Comparison of ENCODE assay signal across 10 cellular contexts in the genomic region with DNA sequence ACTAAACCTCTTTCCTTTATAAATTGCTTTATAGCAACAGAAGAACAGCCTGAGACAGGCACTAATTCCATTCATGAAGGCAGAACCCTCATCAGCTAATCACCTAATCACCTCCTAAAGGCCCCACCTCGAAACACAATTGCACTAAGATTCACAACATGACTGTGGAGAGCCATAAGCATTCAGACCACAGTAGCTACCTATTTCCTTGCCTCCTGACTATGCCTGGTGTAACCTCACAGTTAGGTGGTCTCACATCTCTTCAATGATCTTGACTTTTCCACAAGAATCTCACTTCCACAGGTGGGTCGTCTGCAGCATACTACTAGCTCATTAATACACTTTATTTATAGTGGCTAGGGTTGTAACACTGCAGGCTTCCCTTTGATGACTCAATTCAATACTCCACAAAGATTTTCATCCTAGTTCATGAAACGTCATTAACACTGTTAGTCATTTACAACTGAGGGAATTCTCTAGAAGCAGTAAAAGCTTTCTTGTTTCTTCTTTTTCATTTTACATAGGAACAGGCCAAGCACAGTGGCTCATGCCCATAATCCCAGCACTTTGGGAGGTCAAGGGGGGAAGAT. TPM values are rescaled to one million over a fixed set of nuclear protein-coding genes. Genes with fewer than 3 reads are reported as not detected.
DNase-seq lines count a peak whose midpoint lies in the region; ATAC-seq and TF ChIP-seq lines count a peak whose summit lies in the region.
"Had no signal": no experiment of that assay in that cellular context is flagged by ENCODE, and none has a peak within 500 bp of the region (broad histone marks: within the 10 kb centered on the region; RNA-seq: fewer than 3 reads in every experiment).

No MANE protein-coding gene starts in this region.

- H3K4me3 ChIP-seq in IMR-90 (ENCODE audit: insufficient read depth, low read depth, low read length) (no peak overlapping the region), fibroblast of villous mesenchyme (ENCODE audit: low read depth, low read length) (no peak overlapping the region), left lung (no peak overlapping the region), gastroesophageal sphincter (no peak overlapping the region), transverse colon (no peak overlapping the region)

- peak overlapping the region; percentile 10; the same call in 1 of the 2 replicates for H4K5ac ChIP-seq in IMR-90 (ENCODE audit: low read depth, low read length)

- peak overlapping the region; percentile 33 for H2AK9ac ChIP-seq in IMR-90 (replicated peaks; ENCODE audit: low read depth, low read length, poor library complexity)

- no TSS peak for BruUV-seq in IMR-90 (replicated peaks; lab: Mats Ljungman, UMichigan)

- H2BK20ac ChIP-seq in IMR-90 (ENCODE audit: low read depth, low read length): peak overlapping the region; percentile 79

- TF ChIP-seq POLR2A in IMR-90 (IDR thresholded peaks at IDR 0.05; ENCODE audit: low read depth, low read length) (no peak), gastroesophageal sphincter (IDR thresholded peaks at IDR 0.05) (no peak), transverse colon (IDR thresholded peaks at IDR 0.05) (no peak)

- H3K36me3 ChIP-seq in IMR-90 (ENCODE audit: control insufficient read depth, insufficient read depth, low read length): peaks cover 8% of the 10 kb centered on the region
- peaks cover 0 to 5% of the 10 kb centered on the region in 2 donors for H3K36me3 ChIP-seq in left lung
- peaks cover 0 to 14% of the 10 kb centered on the region in 2 donors for H3K36me3 ChIP-seq in gastroesophageal sphincter
- H3K36me3 ChIP-seq in transverse colon: no peaks in the 10 kb centered on the region

- H3K79me1 ChIP-seq in IMR-90 (ENCODE audit: low read depth in 1 of 2, low read length in 2 of 2): peaks cover 30 to 77% of the 10 kb centered on the region in 2 experiments

- no peak overlapping the region for H2AFZ ChIP-seq in IMR-90 (replicated peaks; ENCODE audit: low read length, poor library complexity)
- H2AFZ ChIP-seq: parathyroid adenoma had no signal

- dilution Hi-C loops in IMR-90 (cut with HindIII; ENCODE audit: low sequenced_read_pairs, unreplicated experiment): no loop called here

- peak overlapping the region; percentile 68 for H4K91ac ChIP-seq in IMR-90 (ENCODE audit: insufficient read depth, low read depth, low read length)

- 100% methylated on average over 1 of the region's 3 CpGs; no CpG with 5 or more reads in 1 of the 2 experiments for WGBS in IMR-90 (ENCODE audit: extremely low coverage in 2 of 2, insufficient read length in 1 of 2), 2 experiments
- 69 to 70% methylated on average over 2 of the region's 3 CpGs for WGBS in gastroesophageal sphincter (ENCODE audit: low coverage in 1 of 2), 2 donors
- 74 to 81% methylated on average over 3 of the region's 3 CpGs for WGBS in transverse colon (ENCODE audit: low coverage in 1 of 2), 2 donors

- H3K27me3 ChIP-seq in IMR-90 (ENCODE audit: control insufficient read depth, insufficient read depth, low read length) (no peaks in the 10 kb centered on the region), left lung (no peaks in the 10 kb centered on the region), gastroesophageal sphincter (no peaks in the 10 kb centered on the region), transverse colon (no peaks in the 10 kb centered on the region)

- intact Hi-C loops in IMR-90 (cut with micrococcal nuclease) (loop anchor here (2.0 kb wide), 1 partner anchor 41 kb away; no protein-coding TSS in a partner anchor), left lung (cut with DNase I) (no loop called here), transverse colon (cut with DNase I; ENCODE audit: low total_unique reads) (no loop called here)

- H3K14ac ChIP-seq in IMR-90 (replicated peaks; ENCODE audit: low read depth, low read length): peak overlapping the region; percentile 67

- ATAC-seq in GM18502 (IDR thresholded peaks at IDR 0.05; ENCODE audit: poor library complexity, unreplicated experiment) (peak; percentile 73), GM21619 (IDR thresholded peaks at IDR 0.05; ENCODE audit: unreplicated experiment) (peak; percentile 59), IMR-90 (ENCODE audit: low read depth) (no peak), left lung (no peak), gastroesophageal sphincter (no peak)

- H2AK5ac ChIP-seq in IMR-90 (ENCODE audit: low read depth, low read length): peak overlapping the region; percentile 97

- peak overlapping the region; percentile 85 for H2BK5ac ChIP-seq in IMR-90 (ENCODE audit: low read depth, low read length, poor library complexity, severe bottlenecking)

- TF ChIP-seq CTCF in IMR-90 (conservative IDR thresholded peaks at IDR 0.05; ENCODE audit: low read depth, low read length): no peak
- no peak for TF ChIP-seq CTCF in fibroblast of villous mesenchyme (IDR thresholded peaks at IDR 0.05; ENCODE audit: insufficient read depth, low read depth, low read length)
- no peak for TF ChIP-seq CTCF in left lung (IDR thresholded peaks at IDR 0.05)
- TF ChIP-seq CTCF in gastroesophageal sphincter (IDR thresholded peaks at IDR 0.05): no peak
- TF ChIP-seq CTCF in transverse colon (IDR thresholded peaks at IDR 0.05): no peak

- peak overlapping the region; percentile 78 for H3K18ac ChIP-seq in IMR-90 (ENCODE audit: low read depth, low read length)

- H3K27ac ChIP-seq in IMR-90 (ENCODE audit: insufficient read depth, low read length) (peak overlapping the region; percentile 75), left lung (peak overlapping the region in 1 of 2 donors; percentile 52), gastroesophageal sphincter (no peak overlapping the region), transverse colon (peak overlapping the region in 1 of 4 donors; percentile 27)
- H3K27ac ChIP-seq: KMS-11, parathyroid adenoma had no signal

- peaks cover 48% of the 10 kb centered on the region for H4K20me1 ChIP-seq in IMR-90 (ENCODE audit: insufficient read depth, low read length)

- no peak overlapping the region for H3K4me2 ChIP-seq in IMR-90 (ENCODE audit: low read depth, low read length)

- H2BK120ac ChIP-seq in IMR-90 (ENCODE audit: low read depth, low read length): peak overlapping the region; percentile 75

- TF ChIP-seq EP300 in gastroesophageal sphincter (IDR thresholded peaks at IDR 0.05) (no peak), transverse colon (IDR thresholded peaks at IDR 0.05; ENCODE audit: low read depth) (no peak)

- peak; percentile 60 for DNase-seq in IMR-90
- peak; percentile 65 for DNase-seq in fibroblast of villous mesenchyme (ENCODE audit: low read depth)
- no peak for DNase-seq in left lung
- DNase-seq in transverse colon: no peak
- DNase-seq in GM03348 (ENCODE audit: low spot score): no peak

- CTCF ChIA-PET in IMR-90 (lab: Yijun Ruan, JAX): interaction anchor here (1.7 kb wide), 1 partner anchor 20 kb away, joined by 4 read pairs; no protein-coding TSS in a partner anchor

- peak overlapping the region; percentile 68; the same call in 2 of the 3 replicates for H2BK15ac ChIP-seq in IMR-90 (ENCODE audit: low read depth, low read length)

- no peak overlapping the region; the same call in 1 of the 2 replicates for H3K56ac ChIP-seq in IMR-90 (ENCODE audit: extremely low read depth, insufficient read depth, low read length)

- H3K23ac ChIP-seq in IMR-90 (ENCODE audit: low read depth, low read length): peak overlapping the region; percentile 66; the same call in 1 of the 2 replicates

- H3K4me1 ChIP-seq in IMR-90 (ENCODE audit: control insufficient read depth, insufficient read depth, low read length): peaks cover 20% of the 10 kb centered on the region
- peaks cover 0 to 58% of the 10 kb centered on the region in 2 donors for H3K4me1 ChIP-seq in left lung
- H3K4me1 ChIP-seq in gastroesophageal sphincter: peaks cover 0 to 64% (median 23%) of the 10 kb centered on the region in 3 donors
- peaks cover 9 to 61% (median 16%) of the 10 kb centered on the region in 4 donors for H3K4me1 ChIP-seq in transverse colon
- H3K4me1 ChIP-seq: parathyroid adenoma had no signal

- H3K9me3 ChIP-seq in IMR-90 (ENCODE audit: control insufficient read depth, insufficient read depth, low read length) (peaks cover 10% of the 10 kb centered on the region), left lung (no peaks in the 10 kb centered on the region), gastroesophageal sphincter (peaks cover 0 to 6% (median 0%) of the 10 kb centered on the region in 3 donors), transverse colon (no peaks in the 10 kb centered on the region)

- TF ChIP-seq RAD21 in IMR-90 (IDR thresholded peaks at IDR 0.05; ENCODE audit: low read length): no peak

- H3K9ac ChIP-seq in IMR-90 (ENCODE audit: low read depth, low read length): no peak overlapping the region
- H3K9ac ChIP-seq: KMS-11, parathyroid adenoma had no signal

- H3K4ac ChIP-seq in IMR-90 (ENCODE audit: low read depth, low read length): peak overlapping the region; percentile 89

- H3K9me1 ChIP-seq in IMR-90 (ENCODE audit: insufficient read depth, low read length): peaks cover 33% of the 10 kb centered on the region

- in situ Hi-C loops in IMR-90 (cut with MboI; ENCODE audit: low sequenced_read_pairs): no loop called here
- in situ Hi-C loops in transverse colon (cut with MboI; ENCODE audit: low pct_ligation_motif_present in 1 of 4, low pct_unique_long_range_greater_than_20kb in 1 of 4, low sequenced_read_pairs in 3 of 4): no loop called here

- POLR2A ChIA-PET in IMR-90 (lab: Charles Lee; ENCODE audit: unreplicated experiment): no interaction called here

- peak overlapping the region; percentile 0 to 62; a peak in 2 of 4 replicates for H4K8ac ChIP-seq in IMR-90 (ENCODE audit: low read depth in 2 of 2, low read length in 2 of 2)

TF ChIP-seq in IMR-90, 13 proteins besides CTCF, POLR2A, EP300 and RAD21 (continues in another document):
- TF ChIP-seq SMC3 (IDR thresholded peaks at IDR 0.05; ENCODE audit: low read depth, low read length) (no peak), FOS (IDR thresholded peaks at IDR 0.05; ENCODE audit: low read depth, low read length) (peak; percentile 27; the same call in 1 of the 2 replicates), CEBPB (IDR thresholded peaks at IDR 0.05; ENCODE audit: low read depth, low read length) (no peak)

RNA-seq across cellular contexts. Expression of a gene that starts 27.1 kb away (rescaled TPM):
- total RNA-seq in IMR-90 (2012; rRNA removed): 29.2 and 36.1 TPM in 2 replicates
- 26.8 and 43.4 TPM in 2 replicates for polyA plus RNA-seq in IMR-90 (2012; rRNA removed)
- 18.4 and 23.4 TPM in 2 replicates for polyA plus RNA-seq in IMR-90 (2012; cell fraction: cytosol; rRNA removed)
- polyA plus RNA-seq in IMR-90 (2012; cell fraction: nucleus; rRNA removed; ENCODE audit: low replicate concordance): 12.5 and 39.5 TPM in 2 replicates
- total RNA-seq in fibroblast of villous mesenchyme: 55.7 and 56.6 TPM in 2 replicates
- total RNA-seq in left lung: 10 to 100 TPM; 81.5 to 84.0 TPM
- total RNA-seq in gastroesophageal sphincter: 100 to 1,000 TPM in 2 of 4 donors, 10 to 100 TPM in 2; 60.2 to 157 (median 102) TPM
- total RNA-seq in transverse colon: 100 to 1,000 TPM in 3 of 4 donors, 10 to 100 TPM in 1; 87.2 to 152 (median 131) TPM

Comparison
In these comparisons a context has a peak if more than half of its experiments do, and no peak if none do; other contexts are left out.
1. ATAC-seq: peak in GM18502 (single experiment) and GM21619 (single experiment); none in IMR-90 (single experiment), left lung (single experiment) and gastroesophageal sphincter (single experiment).
2. DNase-seq: peak in IMR-90 (single experiment) and fibroblast of villous mesenchyme (single experiment); none in left lung (0 of 2), transverse colon (single experiment) and GM03348 (single experiment).